Comparison of ENCODE assay signal across 8 cellular contexts in genomic region chr15:96574766-96575165, GRCh38.
"Had no signal": no experiment of that assay in that cellular context is flagged by ENCODE, and none has a peak within 500 bp of the region (broad histone marks: within the 10 kb centered on the region; RNA-seq: fewer than 3 reads in every experiment).

No MANE protein-coding gene starts in this region.

- H3K27me3 Mint-ChIP-seq: IgD-negative memory B cell had no signal

- H3K36me3 Mint-ChIP-seq: IgD-negative memory B cell had no signal

- DNase-seq: GM23248, GOT3, H7, HFFc6 had no signal

- H3K4me3 Mint-ChIP-seq: HFFc6, IgD-negative memory B cell had no signal

- H3K4me3 ChIP-seq: GM23248, HAP-1 had no signal

- H3K27ac ChIP-seq: GM23248, HL-60 had no signal

- H3K4me1 Mint-ChIP-seq: IgD-negative memory B cell had no signal

- H2AFZ ChIP-seq: GM23248 had no signal

- H3K9me3 Mint-ChIP-seq: HFFc6 had no signal

- H3K4me1 ChIP-seq: HAP-1 had no signal

- H3K9me3 ChIP-seq: HAP-1 had no signal

- H3K36me3 ChIP-seq: HAP-1 had no signal

- FAIRE-seq: HepG2 had no signal

- H3K27ac Mint-ChIP-seq: HFFc6, IgD-negative memory B cell had no signal

- H3K9ac ChIP-seq: GM23248 had no signal
